8 cellular contexts compared by ENCODE assay signal in genomic region chr16:89395150-89396142, GRCh38.
DNase-seq lines count a peak whose midpoint lies in the region; ATAC-seq, FAIRE-seq and TF ChIP-seq lines count a peak whose summit lies in the region.

No MANE protein-coding gene starts in this region.

- H3K36me3 ChIP-seq in pancreas = no peaks in the 10 kb centered on the region

- H3K27ac ChIP-seq in pancreas = peak overlapping the region in 3 of 4 donors; percentile 23 to 38 (median 32)

- ATAC-seq in pancreas (peak; percentile 91 to 95 (median 94)), HG03159 (IDR thresholded peaks at IDR 0.05; ENCODE audit: unreplicated experiment) (no peak), HG03280 (IDR thresholded peaks at IDR 0.05; ENCODE audit: unreplicated experiment) (no peak)

- H3K27me3 ChIP-seq in pancreas = no peaks in the 10 kb centered on the region

- 34 to 36% methylated on average over 28 of the region's 28 CpGs for WGBS in pancreas, 2 donors

- H3K4me1 ChIP-seq in pancreas = peaks cover 22 to 31% (median 30%) of the 10 kb centered on the region in 3 donors

- no peak for TF ChIP-seq CTCF in foreskin fibroblast (IDR thresholded peaks at IDR 0.05; ENCODE audit: low read depth, low read length)
- no peak for TF ChIP-seq CTCF in pancreas (IDR thresholded peaks at IDR 0.05)

- intact Hi-C loops in pancreas (cut with DNase I) = loop anchor here in 1 of 3 donors (10.0 kb wide), 1 partner anchor 51 kb away; no protein-coding TSS in a partner anchor

- no peak overlapping the region for H3K4me3 ChIP-seq in foreskin fibroblast (ENCODE audit: low read depth in 1 of 2, low read length in 2 of 2)
- H3K4me3 ChIP-seq in pancreas = no peak overlapping the region

- DNase-seq in H4 (ENCODE audit: low spot score) = peak; percentile 95
- DNase-seq in T1000 (lab: John Stamatoyannopoulos, UW) = peak; percentile 75
- DNase-seq in foreskin fibroblast = peak; percentile 95 to 98
- peak; percentile 78 to 95 (median 92) for DNase-seq in pancreas
- DNase-seq in HUDEP-2 (lab: John Stamatoyannopoulos, UW; ENCODE audit: unreplicated experiment in 76 of 76) = no peak
- DNase-seq in T-helper 2 cell = no peak

- peak; percentile 13 for FAIRE-seq in pancreas (lab: Jason Lieb, UNC)

- H3K9me3 ChIP-seq in pancreas = no peaks in the 10 kb centered on the region

Comparison
In these comparisons a context has a peak if more than half of its experiments do, and no peak if none do; other contexts are left out.
1. DNase-seq: peak in H4 (single experiment), T1000 (single experiment), foreskin fibroblast (2 of 2) and pancreas (6 of 6); none in HUDEP-2 (0 of 76) and T-helper 2 cell (0 of 5).
2. ATAC-seq: peak in pancreas (4 of 4); none in HG03159 (single experiment) and HG03280 (single experiment).